ENCODE assay signal across 9 cellular contexts in the genomic region with DNA sequence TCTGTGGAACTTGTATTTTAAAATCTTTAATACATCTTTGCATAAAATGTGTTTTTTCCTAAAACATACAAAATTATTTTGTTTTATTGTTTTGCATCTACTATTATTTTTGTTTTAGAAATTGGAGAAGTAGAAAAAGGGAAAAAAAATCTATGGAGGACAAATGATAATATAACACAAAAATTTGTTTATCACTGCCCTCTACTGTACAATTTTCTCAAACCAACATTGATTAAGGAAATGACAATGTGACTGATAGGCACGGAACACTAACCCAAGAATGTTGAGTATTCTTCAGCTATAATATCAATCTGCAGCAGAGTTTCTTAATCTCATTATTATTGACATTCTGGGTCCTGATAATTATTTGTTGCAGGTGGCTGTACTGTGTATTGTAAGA. TPM values are rescaled to one million over a fixed set of nuclear protein-coding genes. Genes with fewer than 3 reads are reported as not detected.
DNase-seq lines count a peak whose midpoint lies in the region; ATAC-seq, FAIRE-seq and TF ChIP-seq lines count a peak whose summit lies in the region.
"Had no signal": no experiment of that assay in that cellular context is flagged by ENCODE, and none has a peak within 500 bp of the region (broad histone marks: within the 10 kb centered on the region; RNA-seq: fewer than 3 reads in every experiment).

No MANE protein-coding gene starts in this region.

- no peaks in the 10 kb centered on the region for H3K79me2 ChIP-seq in OCI-LY1 (ENCODE audit: insufficient read depth, low read length)

- H3K9me3 ChIP-seq in OCI-LY1 (ENCODE audit: low read length) = no peaks in the 10 kb centered on the region
- H3K9me3 ChIP-seq in kidney (ENCODE audit: control insufficient read depth in 1 of 2, low read length in 2 of 2) = no peaks in the 10 kb centered on the region
- H3K9me3 ChIP-seq in uterus = no peaks in the 10 kb centered on the region

- H3K4me3 Mint-ChIP-seq in CD14-positive monocyte = no peak overlapping the region
- no peak overlapping the region for H3K4me3 Mint-ChIP-seq in mesothelial cell of epicardium
- no peak overlapping the region for H3K4me3 Mint-ChIP-seq in nephron progenitor cell

- no peaks in the 10 kb centered on the region for H3K9me3 Mint-ChIP-seq in CD14-positive monocyte
- H3K9me3 Mint-ChIP-seq in mesothelial cell of epicardium = no peaks in the 10 kb centered on the region
- no peaks in the 10 kb centered on the region for H3K9me3 Mint-ChIP-seq in nephron progenitor cell

- H3K36me3 ChIP-seq in OCI-LY1 (ENCODE audit: insufficient read depth, low read length) = no peaks in the 10 kb centered on the region
- H3K36me3 ChIP-seq in kidney (ENCODE audit: control insufficient read depth in 1 of 2, insufficient read depth in 2 of 2, low read length in 2 of 2) = no peaks in the 10 kb centered on the region
- H3K36me3 ChIP-seq in uterus = no peaks in the 10 kb centered on the region

- no peak overlapping the region for H3K27ac Mint-ChIP-seq in CD14-positive monocyte
- no peak overlapping the region for H3K27ac Mint-ChIP-seq in mesothelial cell of epicardium
- no peak overlapping the region for H3K27ac Mint-ChIP-seq in nephron progenitor cell

- H3K27ac ChIP-seq in OCI-LY1 (ENCODE audit: low read depth, low read length, poor library complexity, severe bottlenecking) (no peak overlapping the region), kidney (ENCODE audit: low read depth in 2 of 2, low read length in 2 of 2) (no peak overlapping the region), uterus (no peak overlapping the region)

- H2AFZ ChIP-seq in OCI-LY1 (ENCODE audit: low read length) = no peak overlapping the region

- H4K20me1 ChIP-seq in OCI-LY1 (ENCODE audit: insufficient read depth, low read length) = no peaks in the 10 kb centered on the region

- no peak overlapping the region for H3K4me2 ChIP-seq in OCI-LY1 (ENCODE audit: low read length)

- TF ChIP-seq POLR2A in uterus (IDR thresholded peaks at IDR 0.05) = no peak

- peak; percentile 56 for ATAC-seq in GM21381 (IDR thresholded peaks at IDR 0.05; ENCODE audit: unreplicated experiment)

- peaks cover 0 to 4% (median 1%) of the 10 kb centered on the region in 3 donors for H3K27me3 Mint-ChIP-seq in CD14-positive monocyte (ENCODE audit: low read depth in 3 of 3)
- H3K27me3 Mint-ChIP-seq in mesothelial cell of epicardium (ENCODE audit: low read depth) = no peaks in the 10 kb centered on the region
- no peaks in the 10 kb centered on the region for H3K27me3 Mint-ChIP-seq in nephron progenitor cell (ENCODE audit: low read depth, poor library complexity)

- no peak for DNase-seq in CD14-positive monocyte (ENCODE audit: low spot score)
- DNase-seq in kidney = no peak
- no peak for DNase-seq in uterus
- no peak for DNase-seq in pons (ENCODE audit: low spot score)
- no peak for DNase-seq in mesothelial cell of epicardium (ENCODE audit: low spot score in 2 of 2, unreplicated experiment in 2 of 2)
- DNase-seq in nephron progenitor cell = no peak

- TF ChIP-seq CTCF in CD14-positive monocyte (IDR thresholded peaks at IDR 0.05) (peak; percentile 22), OCI-LY1 (IDR thresholded peaks at IDR 0.05; ENCODE audit: low read length) (peak; percentile 68), kidney (IDR thresholded peaks at IDR 0.05; ENCODE audit: borderline replicate concordance, extremely low read depth, insufficient read depth) (peak; percentile 29), uterus (IDR thresholded peaks at IDR 0.05) (peak in 2 of 4 experiments; percentile 30 to 33), mesothelial cell of epicardium (IDR thresholded peaks at IDR 0.05; ENCODE audit: unreplicated experiment) (no peak), nephron progenitor cell (IDR thresholded peaks at IDR 0.05) (no peak)

- H3F3A ChIP-seq in OCI-LY1 (ENCODE audit: insufficient read depth, low read length) = no peaks in the 10 kb centered on the region

- H3K9me2 ChIP-seq in OCI-LY1 (ENCODE audit: low read depth, low read length) = no peaks in the 10 kb centered on the region

- H3K36me3 Mint-ChIP-seq in CD14-positive monocyte (no peaks in the 10 kb centered on the region), mesothelial cell of epicardium (no peaks in the 10 kb centered on the region), nephron progenitor cell (ENCODE audit: low read depth) (no peaks in the 10 kb centered on the region)

- FAIRE-seq in kidney (lab: Jason Lieb, UNC) = peak; percentile 98
- FAIRE-seq: H1 had no signal

- H3K27me3 ChIP-seq in OCI-LY1 (ENCODE audit: insufficient read depth, low read length) (no peaks in the 10 kb centered on the region; the same call in 1 of the 2 replicates), uterus (no peaks in the 10 kb centered on the region)

- intact Hi-C loops in CD14-positive monocyte (cut with micrococcal nuclease) = no loop called here
- intact Hi-C loops in kidney (cut with DNase I) = loop anchor here (10.0 kb wide), 1 partner anchor 136 kb away; no protein-coding TSS in a partner anchor
- intact Hi-C loops in uterus (cut with DNase I; ENCODE audit: low total_unique reads) = no loop called here

- H3K4me3 ChIP-seq in OCI-LY1 (ENCODE audit: low read depth, low read length, poor library complexity, severe bottlenecking) = no peak overlapping the region
- no peak overlapping the region for H3K4me3 ChIP-seq in kidney (ENCODE audit: low read length in 2 of 2)
- H3K4me3 ChIP-seq in uterus = no peak overlapping the region

- H3K4me1 ChIP-seq in OCI-LY1 (ENCODE audit: insufficient read depth, low read length, severe bottlenecking) (no peaks in the 10 kb centered on the region), kidney (ENCODE audit: control insufficient read depth in 1 of 2, insufficient read depth in 1 of 2, low read depth in 1 of 2, low read length in 2 of 2) (no peaks in the 10 kb centered on the region), uterus (no peaks in the 10 kb centered on the region)

- H3K4me1 Mint-ChIP-seq in CD14-positive monocyte (peaks cover 6% of the 10 kb centered on the region), mesothelial cell of epicardium (no peaks in the 10 kb centered on the region), nephron progenitor cell (peaks cover 12% of the 10 kb centered on the region)

- H3K9ac ChIP-seq in OCI-LY1 (ENCODE audit: low read length) (no peak overlapping the region), kidney (ENCODE audit: low read length in 2 of 2) (no peak overlapping the region)

RNA-seq across cellular contexts. Expression of a gene that starts 9.5 kb away (rescaled TPM):
- polyA plus RNA-seq in CD14-positive monocyte (10 to 100 TPM; 25.9 to 26.9 TPM), kidney (ENCODE audit: insufficient read depth, low read depth, low replicate concordance) (5.2 TPM)
- total RNA-seq in kidney (20.8 TPM), uterus (10 to 100 TPM; 16.4 to 37.7 (median 21.3) TPM), mesothelial cell of epicardium (19.2 to 22.7 TPM (median 20.2 TPM) in 3 replicates)

RNA-seq across cellular contexts. Expression of a gene that starts 47.4 kb away (rescaled TPM):
- polyA plus RNA-seq in CD14-positive monocyte (10 to 100 TPM; 20.4 to 30.0 TPM), kidney (ENCODE audit: insufficient read depth, low read depth, low replicate concordance) (2.9 TPM)
- total RNA-seq in kidney (16.9 TPM), uterus (100 to 1,000 TPM in 1 of 4 donors, 10 to 100 TPM in 3; 47.4 to 194 (median 59.2) TPM), mesothelial cell of epicardium (23.9 to 26.4 TPM (median 25.6 TPM) in 3 replicates)

Comparison
In these comparisons a context has a peak if more than half of its experiments do, and no peak if none do; other contexts are left out.
1. CTCF ChIP-seq: peak in CD14-positive monocyte (single experiment), OCI-LY1 (single experiment) and kidney (single experiment); none in mesothelial cell of epicardium (single experiment) and nephron progenitor cell (single experiment).